In the genomic region with DNA sequence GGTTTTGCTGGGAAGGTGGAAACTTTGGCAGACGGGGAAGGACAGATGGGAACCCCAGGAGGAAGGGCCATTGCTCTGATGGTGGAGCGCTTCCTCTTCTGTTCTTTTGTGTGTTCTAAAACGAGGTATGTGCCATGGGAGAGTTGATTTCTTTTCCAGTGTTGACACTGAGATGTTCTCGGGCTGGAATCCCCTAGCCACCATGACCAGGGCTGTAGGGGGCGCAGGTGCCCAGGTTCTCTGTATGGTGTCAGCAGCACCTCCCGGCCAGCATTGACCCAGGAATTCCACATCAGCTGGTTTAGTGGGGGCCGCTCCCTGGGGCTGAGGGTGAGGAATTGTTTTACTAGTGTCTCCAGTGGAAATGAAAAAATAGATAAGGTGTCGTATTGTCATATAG, we compare ENCODE assay signal across 7 cellular contexts. TPM values are rescaled to one million over a fixed set of nuclear protein-coding genes. Genes with fewer than 3 reads are reported as not detected.
DNase-seq lines count a peak whose midpoint lies in the region; ATAC-seq, FAIRE-seq and TF ChIP-seq lines count a peak whose summit lies in the region.

No MANE protein-coding gene starts in this region.

- H3K27ac ChIP-seq in HUES48 (ENCODE audit: low read depth, low read length) (no peak overlapping the region), GM12878 (ENCODE audit: control insufficient read depth, insufficient read depth) (no peak overlapping the region)

- in situ Hi-C loops in GM12878 (cut with MboI) = no loop called here

- no peak for TF ChIP-seq RAD21 in GM12878 (IDR thresholded peaks at IDR 0.05; ENCODE audit: insufficient read depth, low read depth, low read length)

- H2AFZ ChIP-seq in GM12878 (ENCODE audit: control insufficient read depth, low read depth, low read length) = no peak overlapping the region

- H3K27ac Mint-ChIP-seq in neural crest cell (ENCODE audit: unreplicated experiment) = no peak overlapping the region

- H3K4me3 Mint-ChIP-seq in neural crest cell = peak overlapping the region; percentile 74

- H3K4me1 Mint-ChIP-seq in neural crest cell = peaks cover 13% of the 10 kb centered on the region

- CTCF ChIA-PET in GM12878 (lab: Yijun Ruan, JAX) = interaction anchor here (0.7 to 3.4 kb wide), 9 partner anchors 11 to 231 kb away, joined by 3 to 26 read pairs (median 4); a partner anchor contains a TSS
- CTCF ChIA-PET in HEK293T (lab: Yijun Ruan, JAX) = interaction anchor here (1.0 to 2.4 kb wide), 4 partner anchors 19 to 164 kb away, joined by 3 to 7 read pairs (median 4); no protein-coding TSS in a partner anchor

- POLR2A ChIA-PET in GM12878 (lab: Charles Lee) (interaction anchor here (0.6 kb wide), 1 partner anchor 34 kb away, joined by 3 read pairs; no protein-coding TSS in a partner anchor), HEK293T (lab: Yijun Ruan, JAX) (interaction anchor here (1.3 kb wide), 1 partner anchor 165 kb away, joined by 4 read pairs; no protein-coding TSS in a partner anchor)

- no peak for DNase-seq in GM12878 (ENCODE audit: low read depth, low spot score)
- no peak for DNase-seq in neural crest cell (ENCODE audit: low read depth, low spot score)
- no peak for DNase-seq in NCI-H2227 (lab: John Stamatoyannopoulos, UW; ENCODE audit: unreplicated experiment)
- DNase-seq in HEK293T (ENCODE audit: extremely low spot score) = no peak

- peak overlapping the region; percentile 58 for H3K4me3 ChIP-seq in HUES48 (ENCODE audit: low read depth, low read length)
- H3K4me3 ChIP-seq in GM12878 = no peak overlapping the region

- peaks cover 4% of the 10 kb centered on the region; the same call in 1 of the 2 replicates for H3K9me3 ChIP-seq in ES-I3 (ENCODE audit: control insufficient read depth, insufficient read depth, low read length)
- H3K9me3 ChIP-seq in HUES48 (ENCODE audit: control insufficient read depth, insufficient read depth, low read length) = no peaks in the 10 kb centered on the region
- H3K9me3 ChIP-seq in GM12878 (replicated peaks; ENCODE audit: control insufficient read depth, insufficient read depth, low read length) = no peaks in the 10 kb centered on the region

- H3K79me2 ChIP-seq in GM12878 (ENCODE audit: control insufficient read depth, insufficient read depth, low read length) = no peaks in the 10 kb centered on the region

- intact Hi-C loops in GM12878 (cut with micrococcal nuclease; ENCODE audit: unreplicated experiment) = no loop called here

- no peaks in the 10 kb centered on the region for H4K20me1 ChIP-seq in GM12878 (ENCODE audit: control insufficient read depth, insufficient read depth)

- SMC1A ChIA-PET in GM12878 (lab: Charles Lee; ENCODE audit: uncharacterized antibody, unreplicated experiment) = interaction anchor here (0.9 kb wide), 1 partner anchor 198 kb away, joined by 3 read pairs; no protein-coding TSS in a partner anchor

- H3K9me3 Mint-ChIP-seq in neural crest cell = no peaks in the 10 kb centered on the region

- TF ChIP-seq EP300 in GM12878 (IDR thresholded peaks at IDR 0.05; ENCODE audit: borderline replicate concordance in 1 of 2, control insufficient read depth in 1 of 2, low read depth in 2 of 2, low read length in 2 of 2) = no peak

- BruUV-seq in GM12878 (replicated peaks; lab: Mats Ljungman, UMichigan) = no TSS peak

- 15% methylated on average over 8 of the region's 8 CpGs for WGBS in GM12878 (ENCODE audit: insufficient coverage, insufficient replicate concordance, low lambda C conversion rate, missing lambda C conversion rate)

- H3K27me3 ChIP-seq in HUES48 (ENCODE audit: control insufficient read depth, insufficient read depth, low read length) (no peaks in the 10 kb centered on the region), GM12878 (replicated peaks in 1 of 2; ENCODE audit: control insufficient read depth in 2 of 2, insufficient read depth in 2 of 2, low read length in 1 of 2) (no peaks in the 10 kb centered on the region)

- RAD21 ChIA-PET in GM12878 (lab: Charles Lee; ENCODE audit: unreplicated experiment) = interaction anchor here (0.9 to 1.6 kb wide), 3 partner anchors 163 to 227 kb away, joined by 3 to 8 read pairs (median 4); no protein-coding TSS in a partner anchor

- H3K27me3 Mint-ChIP-seq in neural crest cell (ENCODE audit: low read depth) = no peaks in the 10 kb centered on the region

- peak overlapping the region; percentile 80; the same call in 1 of the 2 replicates for H3K4me2 ChIP-seq in GM12878 (ENCODE audit: control insufficient read depth, insufficient read depth)

- H3K36me3 Mint-ChIP-seq in neural crest cell (ENCODE audit: low read depth) = no peaks in the 10 kb centered on the region

- H3K36me3 ChIP-seq in ES-I3 (ENCODE audit: insufficient read depth, low read length) (no peaks in the 10 kb centered on the region), HUES48 (ENCODE audit: control insufficient read depth, insufficient read depth, low read length) (no peaks in the 10 kb centered on the region), GM12878 (ENCODE audit: control insufficient read depth in 2 of 2, insufficient read depth in 2 of 2, low read length in 1 of 2) (no peaks in the 10 kb centered on the region)

- H3K9ac ChIP-seq in ES-I3 (ENCODE audit: low read depth, low read length) (peak overlapping the region; percentile 64; the same call in 1 of the 2 replicates), HUES48 (ENCODE audit: low read depth, low read length) (no peak overlapping the region), GM12878 (ENCODE audit: control insufficient read depth, insufficient read depth, low read length) (no peak overlapping the region)

- H3K4me1 ChIP-seq in ES-I3 (ENCODE audit: insufficient read depth, low read length) (peaks cover 3% of the 10 kb centered on the region; the same call in 1 of the 2 replicates), HUES48 (ENCODE audit: control insufficient read depth, insufficient read depth, low read length) (peaks cover 6% of the 10 kb centered on the region), GM12878 (ENCODE audit: control insufficient read depth, insufficient read depth, low read length) (peaks cover 4% of the 10 kb centered on the region)

- TF ChIP-seq POLR2A in GM12878 (IDR thresholded peaks at IDR 0.05; ENCODE audit: low read depth, low read length) = no peak

- peak in 2 of 3 experiments; percentile 14 to 24; a peak in 2 of 6 replicates for TF ChIP-seq CTCF in GM12878 (IDR thresholded peaks at IDR 0.05 in 2 of 3, conservative IDR thresholded peaks at IDR 0.05 in 1 of 3; ENCODE audit: control insufficient read depth in 2 of 3, extremely low read depth in 1 of 3, insufficient read depth in 1 of 3, low read depth in 3 of 3, low read length in 3 of 3)
- peak; percentile 23 for TF ChIP-seq CTCF in neural crest cell (conservative IDR thresholded peaks at IDR 0.05)

- no peak for FAIRE-seq in GM12878 (lab: Jason Lieb, UNC)

- ATAC-seq in GM12878 (peak; percentile 43), HG02970 (IDR thresholded peaks at IDR 0.05; ENCODE audit: low FRiP score, unreplicated experiment) (no peak)

TF ChIP-seq in GM12878, 131 proteins besides CTCF, POLR2A, EP300 and RAD21 (continues in another document):
- TF ChIP-seq MYB (IDR thresholded peaks at IDR 0.05; ENCODE audit: borderline replicate concordance, low read depth, low read length) = no peak
- TF ChIP-seq STAT1 (conservative IDR thresholded peaks at IDR 0.05) = no peak
- TF ChIP-seq, protein P1, sequence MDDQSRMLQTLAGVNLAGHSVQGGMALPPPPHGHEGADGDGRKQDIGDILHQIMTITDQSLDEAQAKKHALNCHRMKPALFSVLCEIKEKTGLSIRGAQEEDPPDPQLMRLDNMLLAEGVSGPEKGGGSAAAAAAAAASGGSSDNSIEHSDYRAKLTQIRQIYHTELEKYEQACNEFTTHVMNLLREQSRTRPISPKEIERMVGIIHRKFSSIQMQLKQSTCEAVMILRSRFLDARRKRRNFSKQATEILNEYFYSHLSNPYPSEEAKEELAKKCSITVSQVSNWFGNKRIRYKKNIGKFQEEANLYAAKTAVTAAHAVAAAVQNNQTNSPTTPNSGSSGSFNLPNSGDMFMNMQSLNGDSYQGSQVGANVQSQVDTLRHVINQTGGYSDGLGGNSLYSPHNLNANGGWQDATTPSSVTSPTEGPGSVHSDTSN (IDR thresholded peaks at IDR 0.05; ENCODE audit: insufficient replicate concordance, low read depth, low read length) = no peak
- no peak for TF ChIP-seq ZNF217 (IDR thresholded peaks at IDR 0.05)

TF ChIP-seq in HEK293T, 16 proteins besides CTCF, POLR2A, EP300 and RAD21:
- TF ChIP-seq NFRKB (IDR thresholded peaks at IDR 0.05) = no peak
- no peak for TF ChIP-seq SUZ12 (IDR thresholded peaks at IDR 0.05)
- TF ChIP-seq FOXM1 (IDR thresholded peaks at IDR 0.05; ENCODE audit: borderline replicate concordance) = no peak
- no peak for TF ChIP-seq FOXA1 (IDR thresholded peaks at IDR 0.05)
- no peak for TF ChIP-seq FOXK2 (IDR thresholded peaks at IDR 0.05)

RNA-seq across cellular contexts. Expression of a gene that starts 34.3 kb away (rescaled TPM):
- 117 and 142 TPM in 2 replicates for total RNA-seq in GM12878 (2013; cell fraction: nucleolus; rRNA removed)
- 43.8 and 47.6 TPM in 2 replicates for total RNA-seq in GM12878 (2014; rRNA removed)
- total RNA-seq in GM12878 (2014; rRNA removed; fragmentation: Illumina TruSeq; extraction: Trizol) = 31.2 and 33.4 TPM in 2 replicates
- total RNA-seq in GM12878 (2021) = 50.0 and 54.0 TPM in 2 replicates
- 11.5 TPM for polyA plus RNA-seq in GM12878 (2011; ENCODE audit: low read depth)
- polyA plus RNA-seq in GM12878 (2011; rRNA removed) = 19.9 and 31.7 TPM in 2 replicates
- polyA plus RNA-seq in GM12878 (2011; cell fraction: cytosol; rRNA removed) = 38.5 and 43.8 TPM in 2 replicates
- 80.0 and 94.9 TPM in 2 replicates for polyA plus RNA-seq in GM12878 (2011; cell fraction: nucleus; rRNA removed)
- polyA plus RNA-seq in GM12878 (2012) = 19.4 and 22.8 TPM in 2 replicates
- 35.2 and 39.8 TPM in 2 replicates for polyA plus RNA-seq in GM12878 (2014; fragmentation: Illumina TruSeq; extraction: Trizol)
- 10 to 100 TPM; 12.7 to 21.5 TPM for polyA plus RNA-seq in GM12878 (2014; fragmentation: Nextera tagmentation; extraction: Ambion mirVana)
- 53.8 and 54.4 TPM in 2 replicates for polyA plus RNA-seq in GM12878 (2014; rRNA removed)
- polyA plus RNA-seq in GM12878 (2016; fragmentation: Nextera tagmentation; extraction: Ambion mirVana) = 10 to 100 TPM; 55.9 to 63.1 TPM
- polyA minus RNA-seq in GM12878 (2011; rRNA and poly(A)+ RNA removed) = 39.1 and 59.7 TPM in 2 replicates
- polyA minus RNA-seq in GM12878 (2011; cell fraction: cytosol; rRNA and poly(A)+ RNA removed) = 9.6 and 14.9 TPM in 2 replicates
- 48.0 and 101 TPM in 2 replicates for polyA minus RNA-seq in GM12878 (2011; cell fraction: nucleus; rRNA and poly(A)+ RNA removed)
- 60.2 and 60.6 TPM in 2 replicates for total RNA-seq in neural crest cell
